ENCODE assay signal across 1 cellular context in genomic region chr1:982765-983436, GRCh38.
TF ChIP-seq lines count a peak whose summit lies in the region.

No MANE protein-coding gene starts in this region.

TF ChIP-seq in H1, 55 proteins besides CTCF, POLR2A, EP300 and RAD21:
- no peak for TF ChIP-seq CHD7 (IDR thresholded peaks at IDR 0.05; ENCODE audit: insufficient replicate concordance, low read length)
- no peak for TF ChIP-seq KDM5A (IDR thresholded peaks at IDR 0.05; ENCODE audit: low read length)
- TF ChIP-seq RBBP5 (IDR thresholded peaks at IDR 0.05; ENCODE audit: borderline replicate concordance, low read depth, low read length) = no peak
- TF ChIP-seq SIRT6 (IDR thresholded peaks at IDR 0.05; ENCODE audit: low read length) = no peak
- no peak for TF ChIP-seq HDAC6 (IDR thresholded peaks at IDR 0.05; ENCODE audit: low read depth, low read length)
- TF ChIP-seq BCL11A (IDR thresholded peaks at IDR 0.05; ENCODE audit: low read depth in 2 of 2, low read length in 2 of 2) = no peak
- TF ChIP-seq SIN3A (conservative IDR thresholded peaks at IDR 0.05 in 1 of 2, IDR thresholded peaks at IDR 0.05 in 1 of 2; ENCODE audit: low read depth in 1 of 2, low read length in 2 of 2) = no peak
- no peak for TF ChIP-seq RNF2 (IDR thresholded peaks at IDR 0.05; ENCODE audit: borderline replicate concordance, low read depth, low read length, missing control alignments, poor library complexity, severe bottlenecking)
- no peak for TF ChIP-seq RXRA (IDR thresholded peaks at IDR 0.05; ENCODE audit: insufficient read depth, low read depth, low read length)
- no peak for TF ChIP-seq MAFK (IDR thresholded peaks at IDR 0.05; ENCODE audit: low read depth, low read length)
- TF ChIP-seq TAF1 (IDR thresholded peaks at IDR 0.05; ENCODE audit: low read depth, low read length) = no peak
- TF ChIP-seq SAP30 (IDR thresholded peaks at IDR 0.05; ENCODE audit: insufficient read depth, insufficient replicate concordance, low read length) = no peak
- no peak for TF ChIP-seq POU5F1 (IDR thresholded peaks at IDR 0.05; ENCODE audit: low read depth, low read length)
